Comparison of ENCODE assay signal across 27 cellular contexts in the genomic region with DNA sequence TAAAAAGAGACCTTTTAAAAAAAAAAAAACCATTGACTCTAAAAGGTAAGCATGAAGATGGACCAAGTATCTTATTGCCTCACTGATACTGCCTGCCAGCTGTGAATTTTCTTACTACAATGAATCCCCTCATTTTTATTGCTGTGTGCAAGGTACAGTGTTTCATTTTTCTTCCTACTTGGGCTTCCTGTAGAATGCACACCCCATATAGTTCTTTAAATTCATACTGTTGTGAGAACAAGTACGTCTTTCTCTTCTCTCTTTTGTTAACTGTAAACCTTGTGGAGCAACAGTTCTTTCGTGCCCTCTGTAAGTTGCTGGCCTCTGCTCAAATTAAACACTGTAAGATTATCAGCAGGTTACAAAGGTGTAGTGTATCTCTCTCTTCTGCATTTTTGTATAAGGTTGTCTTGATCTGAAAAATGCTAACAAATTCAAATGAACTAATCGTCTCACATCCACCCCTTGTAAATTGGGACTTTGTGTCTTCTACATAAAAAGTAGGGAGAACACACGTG.
"Had no signal": no experiment of that assay in that cellular context is flagged by ENCODE, and none has a peak within 500 bp of the region (broad histone marks: within the 10 kb centered on the region; RNA-seq: fewer than 3 reads in every experiment).

No MANE protein-coding gene starts in this region.

- H3K36me3 ChIP-seq: colonic mucosa, esophagus squamous epithelium, gastrocnemius medialis, heart right ventricle, left lung, lower lobe of right lung had no signal

- H3K27me3 Mint-ChIP-seq: dendritic cell treated with granulocyte-macrophage colony-stimulating factor and Interleukin-4, amounts not matched to agents 40 ng/mL and 50 ng/mL, for 4 days; effector memory CD8-positive, alpha-beta T cell; naive B cell had no signal

- FAIRE-seq: endometrium, islet of Langerhans, keratinocyte had no signal

- H3K9me3 ChIP-seq: colonic mucosa, esophagus squamous epithelium, gastrocnemius medialis, heart right ventricle, left lung, lower lobe of right lung had no signal

- H3K27ac Mint-ChIP-seq: dendritic cell treated with granulocyte-macrophage colony-stimulating factor and Interleukin-4, amounts not matched to agents 40 ng/mL and 50 ng/mL, for 4 days; effector memory CD8-positive, alpha-beta T cell; endodermal cell; mesothelial cell of epicardium; naive B cell had no signal

- DNase-seq: colonic mucosa; cortex of kidney; effector CD8-positive, alpha-beta T cell; effector memory CD8-positive, alpha-beta T cell; endodermal cell; erythroblast; esophagus squamous epithelium; foreskin fibroblast; foreskin melanocyte; gastrocnemius medialis; glutamatergic neuron; head of caudate nucleus; heart right ventricle; hippocampal formation; left cardiac atrium; left lung; left ventricle myocardium superior; lower lobe of right lung; mesenchymal stem cell; naive B cell had no signal

- H3K4me3 Mint-ChIP-seq: dendritic cell treated with granulocyte-macrophage colony-stimulating factor and Interleukin-4, amounts not matched to agents 40 ng/mL and 50 ng/mL, for 4 days; effector memory CD8-positive, alpha-beta T cell; endodermal cell; mesothelial cell of epicardium; naive B cell had no signal

- H3K27me3 ChIP-seq: colonic mucosa, esophagus squamous epithelium, gastrocnemius medialis, heart right ventricle, left lung had no signal

- ATAC-seq: effector memory CD8-positive, alpha-beta T cell; esophagus mucosa; gastrocnemius medialis; heart right ventricle; left cardiac atrium; left lung; left ventricle myocardium superior; lower lobe of right lung had no signal

- H3K27ac ChIP-seq: colonic mucosa, epithelial cell of prostate, esophagus squamous epithelium, gastrocnemius medialis, heart right ventricle, left lung, lower lobe of right lung had no signal

- H3K36me3 Mint-ChIP-seq: mesothelial cell of epicardium had no signal

- H3K4me1 ChIP-seq: colonic mucosa, esophagus squamous epithelium, gastrocnemius medialis, heart right ventricle, left lung, lower lobe of right lung had no signal

- H3K4me3 ChIP-seq: colonic mucosa, esophagus squamous epithelium, gastrocnemius medialis, heart right ventricle, left lung, lower lobe of right lung had no signal

- H3K9me3 Mint-ChIP-seq: dendritic cell treated with granulocyte-macrophage colony-stimulating factor and Interleukin-4, amounts not matched to agents 40 ng/mL and 50 ng/mL, for 4 days; effector memory CD8-positive, alpha-beta T cell; endodermal cell; mesothelial cell of epicardium; naive B cell had no signal
